ENCODE assay signal across 1 cellular context in genomic region chrX:989959-990510, GRCh38.
TF ChIP-seq lines count a peak whose summit lies in the region.

No MANE protein-coding gene starts in this region.

TF ChIP-seq in SK-N-SH, 30 proteins besides CTCF, POLR2A, EP300 and RAD21 (continued from another document):
- TF ChIP-seq SMC3 (IDR thresholded peaks at IDR 0.05; ENCODE audit: low read depth, low read length) (no peak), POLR2AphosphoS5 (IDR thresholded peaks at IDR 0.05; ENCODE audit: low read depth, low read length) (peak; percentile 38), SIN3A (IDR thresholded peaks at IDR 0.05; ENCODE audit: borderline replicate concordance, low read depth, low read length) (no peak), GATA2 (CRISPR knock-in tag; IDR thresholded peaks at IDR 0.05) (no peak)
